In the genomic region with DNA sequence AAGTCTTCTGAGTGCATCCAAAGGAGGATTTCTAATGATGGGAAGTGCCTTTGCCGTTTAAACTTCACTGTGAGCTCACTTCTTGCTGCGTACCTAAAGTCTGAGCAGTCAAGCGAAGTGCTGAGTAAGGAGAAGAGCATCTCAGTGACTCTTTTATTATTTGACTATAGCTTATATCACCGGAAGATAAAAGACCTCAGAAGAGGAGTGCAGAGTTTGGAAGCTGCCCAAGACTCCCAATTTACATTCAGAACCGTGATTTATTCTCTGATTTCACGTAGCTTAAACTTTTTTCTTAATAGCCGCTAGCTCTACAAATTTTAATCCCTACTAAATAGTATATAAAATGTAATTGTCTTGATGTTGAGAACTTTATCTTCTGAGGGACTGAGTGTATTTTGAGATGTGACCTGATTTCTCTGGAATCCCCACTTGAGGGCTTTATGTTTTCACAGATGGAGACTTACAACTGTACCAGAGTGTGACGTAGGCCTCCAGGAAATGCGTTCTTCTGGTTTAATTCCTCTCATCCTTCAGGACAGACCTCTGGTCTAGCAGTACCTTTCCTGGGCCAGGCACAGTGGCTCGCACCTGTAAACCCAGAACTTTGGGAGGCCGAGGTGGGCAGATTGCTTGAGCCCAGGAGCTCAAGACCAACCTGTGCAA, we compare ENCODE assay signal across 23 cellular contexts. TPM values are rescaled to one million over a fixed set of nuclear protein-coding genes. Genes with fewer than 3 reads are reported as not detected.
A peak's percentile ranks its signal among the peaks of the same experiment; 100 is the strongest.
DNase-seq lines count a peak whose midpoint lies in the region; ATAC-seq and TF ChIP-seq lines count a peak whose summit lies in the region.
"Had no signal": no experiment of that assay in that cellular context is flagged by ENCODE, and none has a peak within 500 bp of the region (broad histone marks: within the 10 kb centered on the region; RNA-seq: fewer than 3 reads in every experiment).

No MANE protein-coding gene starts in this region.

- H3K4me1 ChIP-seq in osteoblast (ENCODE audit: insufficient read depth, low read length): no peaks in the 10 kb centered on the region
- H3K4me1 ChIP-seq: foreskin keratinocyte, testis had no signal

- H3K4me3 Mint-ChIP-seq in natural killer cell treated with Interleukin-12 subunit alpha and Interleukin-12 subunit beta and Interleukin-15 and Interleukin-18, amount 100 ng/mL, for 72 hours: no peak overlapping the region
- H3K4me3 Mint-ChIP-seq: CD8-positive, alpha-beta T cell; H9; naive B cell; stimulated activated naive B cell treated with anti-CD40 and anti-IgM and Interleukin-4, amounts not matched to agents 10 μg/mL and 1 μg/mL and 100 μg/mL, for 72 hours had no signal

- in situ Hi-C loops in ACHN (cut with HindIII; ENCODE audit: low pct_ligation_motif_present, low pct_unique_long_range_greater_than_20kb, low sequenced_read_pairs): no loop called here

- no peak overlapping the region for H3K4me2 ChIP-seq in osteoblast (ENCODE audit: insufficient read depth, low read length)

- H3K4me3 ChIP-seq in osteoblast (ENCODE audit: insufficient read depth, low read length): no peak overlapping the region
- H3K4me3 ChIP-seq: dorsolateral prefrontal cortex, pancreas, right lobe of liver, testis had no signal

- H3K36me3 ChIP-seq in osteoblast (ENCODE audit: insufficient read depth, low read length): no peaks in the 10 kb centered on the region
- H3K36me3 ChIP-seq: pancreas, right lobe of liver had no signal

- DNase-seq in ACHN (peak; percentile 90), HT1080 (ENCODE audit: low read depth) (peak; percentile 86), brain pericyte (ENCODE audit: low read depth, low spot score) (peak; percentile 30), osteoblast (ENCODE audit: insufficient read length, low spot score, missing footprints) (no peak), AG20443 (ENCODE audit: low spot score) (no peak)
- DNase-seq in natural killer cell treated with Interleukin-12 subunit alpha and Interleukin-12 subunit beta and Interleukin-15 and Interleukin-18, amount 100 ng/mL, for 72 hours (ENCODE audit: low spot score): no peak
- DNase-seq: activated CD4-positive, alpha-beta T cell treated with anti-CD3 and anti-CD28 coated beads for 48 hours; activated gamma-delta T cell treated with Interleukin-2 at 50 U/mL for 16 hours; CD8-positive, alpha-beta T cell; DMS79; dorsolateral prefrontal cortex; H9; hypothalamus; naive B cell; NCI-H1436; NCI-H2171; pancreas; stimulated activated naive B cell treated with anti-CD40 and anti-IgM and Interleukin-4, amounts not matched to agents 10 μg/mL and 1 μg/mL and 100 μg/mL, for 72 hours; testis had no signal

- no peaks in the 10 kb centered on the region for H3K27me3 Mint-ChIP-seq in natural killer cell treated with Interleukin-12 subunit alpha and Interleukin-12 subunit beta and Interleukin-15 and Interleukin-18, amount 100 ng/mL, for 72 hours
- H3K27me3 Mint-ChIP-seq: naive B cell; stimulated activated naive B cell treated with anti-CD40 and anti-IgM and Interleukin-4, amounts not matched to agents 10 μg/mL and 1 μg/mL and 100 μg/mL, for 72 hours had no signal

- no peaks in the 10 kb centered on the region for H3K79me2 ChIP-seq in osteoblast (ENCODE audit: insufficient read depth, low read length)

- peaks cover 20 to 27% of the 10 kb centered on the region in 2 donors for H3K4me1 Mint-ChIP-seq in natural killer cell treated with Interleukin-12 subunit alpha and Interleukin-12 subunit beta and Interleukin-15 and Interleukin-18, amount 100 ng/mL, for 72 hours (ENCODE audit: low read depth in 2 of 2)

- H3K27me3 ChIP-seq in osteoblast (ENCODE audit: insufficient read depth, low read length): no peaks in the 10 kb centered on the region
- H3K27me3 ChIP-seq: dorsolateral prefrontal cortex, foreskin keratinocyte, pancreas, right lobe of liver, testis had no signal

- no peaks in the 10 kb centered on the region for H3K9me3 ChIP-seq in osteoblast (ENCODE audit: low read depth, low read length)
- H3K9me3 ChIP-seq: pancreas, right lobe of liver, testis had no signal

- H4K20me1 ChIP-seq in osteoblast (ENCODE audit: insufficient read depth, low read length): no peaks in the 10 kb centered on the region

- no peaks in the 10 kb centered on the region for H3K9me3 Mint-ChIP-seq in natural killer cell treated with Interleukin-12 subunit alpha and Interleukin-12 subunit beta and Interleukin-15 and Interleukin-18, amount 100 ng/mL, for 72 hours
- H3K9me3 Mint-ChIP-seq: CD8-positive, alpha-beta T cell; H9; naive B cell; stimulated activated naive B cell treated with anti-CD40 and anti-IgM and Interleukin-4, amounts not matched to agents 10 μg/mL and 1 μg/mL and 100 μg/mL, for 72 hours had no signal

- H3K27ac ChIP-seq in osteoblast (ENCODE audit: low read depth, low read length): peak overlapping the region; percentile 5
- H3K27ac ChIP-seq: dorsolateral prefrontal cortex, foreskin keratinocyte, pancreas, right lobe of liver, testis had no signal

- no peak overlapping the region for H3K27ac Mint-ChIP-seq in natural killer cell treated with Interleukin-12 subunit alpha and Interleukin-12 subunit beta and Interleukin-15 and Interleukin-18, amount 100 ng/mL, for 72 hours
- H3K27ac Mint-ChIP-seq: CD8-positive, alpha-beta T cell had no signal

- H2AFZ ChIP-seq in osteoblast (ENCODE audit: low read length): no peak overlapping the region

- no peak for TF ChIP-seq CTCF in osteoblast (IDR thresholded peaks at IDR 0.05; ENCODE audit: extremely low read depth, low read depth, low read length)

- ATAC-seq in natural killer cell treated with Interleukin-12 subunit alpha and Interleukin-12 subunit beta and Interleukin-15 and Interleukin-18, amount 100 ng/mL, for 72 hours: no peak
- ATAC-seq in GM21515 (IDR thresholded peaks at IDR 0.05; ENCODE audit: unreplicated experiment): no peak
- no peak for ATAC-seq in HG02642 (IDR thresholded peaks at IDR 0.05; ENCODE audit: poor library complexity, unreplicated experiment)
- ATAC-seq: CD8-positive, alpha-beta T cell; foreskin keratinocyte; pancreas; right lobe of liver; stimulated activated naive B cell treated with anti-CD40 and anti-IgM and Interleukin-4, amounts not matched to agents 10 μg/mL and 1 μg/mL and 100 μg/mL, for 72 hours had no signal

- no peaks in the 10 kb centered on the region for H3K36me3 Mint-ChIP-seq in natural killer cell treated with Interleukin-12 subunit alpha and Interleukin-12 subunit beta and Interleukin-15 and Interleukin-18, amount 100 ng/mL, for 72 hours
- H3K36me3 Mint-ChIP-seq: naive B cell had no signal

RNA-seq across cellular contexts. Expression of a gene that starts 51.1 kb away (rescaled TPM):
- total RNA-seq in HT1080 (2014; rRNA removed; shearing (Covaris generic)): 2.1 and 3.9 TPM in 2 replicates
- polyA plus RNA-seq in HT1080 (2015; cell fraction: cytosol; rRNA removed): 2.4 and 3.4 TPM in 2 replicates
- 3.2 and 5.2 TPM in 2 replicates for polyA plus RNA-seq in HT1080 (2015; cell fraction: nucleus; rRNA removed)
- 10.6 and 11.2 TPM in 2 replicates for total RNA-seq in osteoblast
- total RNA-seq in natural killer cell treated with Interleukin-12 subunit alpha and Interleukin-12 subunit beta and Interleukin-15 and Interleukin-18, amount 100 ng/mL, for 72 hours: 10 to 100 TPM; 16.3 to 36.9 TPM

Comparison
In these comparisons a context has a peak if more than half of its experiments do, and no peak if none do; other contexts are left out.
1. DNase-seq: peak in ACHN (single experiment), HT1080 (single experiment) and brain pericyte (single experiment); none in osteoblast (single experiment), natural killer cell treated with Interleukin-12 subunit alpha and Interleukin-12 subunit beta and Interleukin-15 and Interleukin-18, amount 100 ng/mL, for 72 hours (single experiment) and AG20443 (single experiment).